ENCODE assay signal across 1 cellular context in the genomic region with DNA sequence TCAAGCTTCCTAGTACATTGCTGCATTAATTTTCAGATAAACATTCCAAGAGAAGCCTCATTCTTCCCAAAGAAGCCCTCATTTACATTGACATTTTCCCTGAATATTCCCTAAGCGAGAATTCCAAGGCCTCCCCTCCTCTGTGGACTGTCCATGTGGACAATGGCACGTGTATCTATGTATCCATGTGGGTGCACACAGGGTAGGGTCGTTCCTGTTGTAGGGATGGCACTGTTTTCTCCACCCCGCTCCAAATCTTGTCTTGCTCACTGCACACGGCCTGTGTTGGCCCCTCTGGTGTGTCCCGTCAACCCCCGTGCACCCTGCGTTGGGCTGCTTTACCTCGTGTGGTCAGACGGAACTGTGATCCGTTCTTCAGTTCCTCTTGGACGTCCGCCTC.
A peak's percentile ranks its signal among the peaks of the same experiment; 100 is the strongest.
TF ChIP-seq lines count a peak whose summit lies in the region.

No MANE protein-coding gene starts in this region.

TF ChIP-seq in HepG2, 621 proteins besides CTCF, POLR2A, EP300 and RAD21 (continued from another document):
- TF ChIP-seq, protein P1, sequence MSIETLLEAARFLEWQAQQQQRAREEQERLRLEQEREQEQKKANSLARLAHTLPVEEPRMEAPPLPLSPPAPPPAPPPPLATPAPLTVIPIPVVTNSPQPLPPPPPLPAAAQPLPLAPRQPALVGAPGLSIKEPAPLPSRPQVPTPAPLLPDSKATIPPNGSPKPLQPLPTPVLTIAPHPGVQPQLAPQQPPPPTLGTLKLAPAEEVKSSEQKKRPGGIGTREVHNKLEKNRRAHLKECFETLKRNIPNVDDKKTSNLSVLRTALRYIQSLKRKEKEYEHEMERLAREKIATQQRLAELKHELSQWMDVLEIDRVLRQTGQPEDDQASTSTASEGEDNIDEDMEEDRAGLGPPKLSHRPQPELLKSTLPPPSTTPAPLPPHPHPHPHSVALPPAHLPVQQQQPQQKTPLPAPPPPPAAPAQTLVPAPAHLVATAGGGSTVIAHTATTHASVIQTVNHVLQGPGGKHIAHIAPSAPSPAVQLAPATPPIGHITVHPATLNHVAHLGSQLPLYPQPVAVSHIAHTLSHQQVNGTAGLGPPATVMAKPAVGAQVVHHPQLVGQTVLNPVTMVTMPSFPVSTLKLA (IDR thresholded peaks at IDR 0.05) = peak; percentile 81
